ENCODE assay signal across 8 cellular contexts in genomic region chr2:127701651-127702394, GRCh38. TPM values are rescaled to one million over a fixed set of nuclear protein-coding genes. Genes with fewer than 3 reads are reported as not detected.
DNase-seq lines count a peak whose midpoint lies in the region; ATAC-seq and TF ChIP-seq lines count a peak whose summit lies in the region.

No MANE protein-coding gene starts in this region.

- H3K9me2 ChIP-seq in OCI-LY7 (ENCODE audit: insufficient read depth, low read length), result no peaks in the 10 kb centered on the region

- peaks cover 29% of the 10 kb centered on the region; the same call in 1 of the 2 replicates for H3K79me2 ChIP-seq in OCI-LY7 (ENCODE audit: insufficient read depth, low read depth, low read length)

- no TSS peak for BruUV-seq in OCI-LY7 (replicated peaks; lab: Mats Ljungman, UMichigan)

- H4K20me1 ChIP-seq in OCI-LY7 (ENCODE audit: insufficient read depth, low read length), result peaks cover 12% of the 10 kb centered on the region; the same call in 1 of the 2 replicates

- peak overlapping the region; percentile 82 for H3K4me2 ChIP-seq in OCI-LY7 (ENCODE audit: low read length)

- TF ChIP-seq CTCF in OCI-LY7 (conservative IDR thresholded peaks at IDR 0.05; ENCODE audit: low read length), result 0 out of 2 replicates have a peak, but pooled peaks have one; percentile 13

- ATAC-seq in GM21381 (IDR thresholded peaks at IDR 0.05; ENCODE audit: unreplicated experiment), result peak; percentile 47
- ATAC-seq in esophagus mucosa, result peak; percentile 80

- POLR2A ChIA-PET in OCI-LY7 (lab: Charles Lee), result interaction anchor here (0.6 to 1.8 kb wide), 7 partner anchors 45 to 389 kb away, joined by 3 to 7 read pairs (median 3); partner anchors contain the start of gene UGGT1

- H3K27ac ChIP-seq in OCI-LY7 (ENCODE audit: low read depth, low read length, poor library complexity, severe bottlenecking), result peak overlapping the region; percentile 66

- peaks cover 45% of the 10 kb centered on the region for H3K36me3 ChIP-seq in OCI-LY7 (ENCODE audit: insufficient read depth, low read length)

- peak overlapping the region; percentile 69 for H3K4me3 ChIP-seq in OCI-LY7 (ENCODE audit: low read depth, low read length, poor library complexity, severe bottlenecking)

- DNase-seq in DMS 273 (lab: John Stamatoyannopoulos, UW; ENCODE audit: unreplicated experiment), result peak; percentile 90
- DNase-seq in HT1080 (ENCODE audit: low read depth), result peak; percentile 55
- DNase-seq in OCI-LY7 (ENCODE audit: low spot score), result peak; percentile 91
- DNase-seq in activated T-cell treated with anti-CD3 and anti-CD28 coated beads, Interleukin-2, amount 50 U/mL, for 1 hour, result peak; percentile 87
- peak; percentile 78 for DNase-seq in myocyte (ENCODE audit: low read depth)
- DNase-seq in stimulated activated CD8-positive, alpha-beta memory T cell treated with anti-CD3 and anti-CD28 coated beads, Interleukin-7, amount 100 ng/mL, for 48 hours (ENCODE audit: extremely low read depth in 1 of 2, low read depth in 1 of 2), result peak; percentile 56 to 58

- CTCF ChIA-PET in OCI-LY7 (lab: Charles Lee; ENCODE audit: unreplicated experiment), result interaction anchor here (0.6 to 1.1 kb wide), 2 partner anchors 123 to 156 kb away, joined by 3 to 5 read pairs; no protein-coding TSS in a partner anchor

- H3K9me3 ChIP-seq in OCI-LY7 (ENCODE audit: low read length), result no peaks in the 10 kb centered on the region

- intact Hi-C loops in OCI-LY7 (cut with micrococcal nuclease; ENCODE audit: unreplicated experiment), result loop anchor here (1.0 to 5.0 kb wide), 7 partner anchors 47 to 389 kb away; partner anchors contain the start of genes POLR2D, SAP130, UGGT1 and WDR33

- H3K4me1 ChIP-seq in OCI-LY7 (ENCODE audit: insufficient read depth, low read length, poor library complexity, severe bottlenecking), result peaks cover 31% of the 10 kb centered on the region

- H2AFZ ChIP-seq in OCI-LY7 (ENCODE audit: low read length), result no peak overlapping the region; the same call in 1 of the 2 replicates

RNA-seq across cellular contexts. Expression of gene SFT2D3, which starts 0.5 kb away (rescaled TPM):
- 3.6 and 4.7 TPM in 2 replicates for total RNA-seq in HT1080 (2014; rRNA removed; shearing (Covaris generic))
- polyA plus RNA-seq in HT1080 (2015; cell fraction: cytosol; rRNA removed), result 5.6 TPM in 2 replicates
- polyA plus RNA-seq in HT1080 (2015; cell fraction: nucleus; rRNA removed), result 4.1 and 4.3 TPM in 2 replicates
- total RNA-seq in OCI-LY7 (2014; rRNA removed; shearing (Covaris generic)), result 11.0 and 14.3 TPM in 2 replicates
- 7.6 and 9.4 TPM in 2 replicates for total RNA-seq in OCI-LY7 (2022)
- total RNA-seq in esophagus mucosa, result 3.6 TPM
- 8.3 and 10.5 TPM in 2 replicates for total RNA-seq in myocyte
- polyA plus RNA-seq in myocyte (2012), result not detected

RNA-seq across cellular contexts. Expression of gene LIMS2, which starts 26.5 kb away (rescaled TPM):
- total RNA-seq in HT1080 (2014; rRNA removed; shearing (Covaris generic)), result 0.26 and 0.47 TPM in 2 replicates
- polyA plus RNA-seq in HT1080 (2015; cell fraction: cytosol; rRNA removed), result 0.79 and 0.96 TPM in 2 replicates
- polyA plus RNA-seq in HT1080 (2015; cell fraction: nucleus; rRNA removed), result 0.23 and 0.53 TPM in 2 replicates
- 0.44 and 1.6 TPM in 2 replicates for total RNA-seq in OCI-LY7 (2014; rRNA removed; shearing (Covaris generic))
- total RNA-seq in OCI-LY7 (2022) (24.4 and 24.9 TPM in 2 replicates), esophagus mucosa (6.0 TPM), myocyte (6.9 and 8.8 TPM in 2 replicates)
- 121 TPM for polyA plus RNA-seq in myocyte (2012)

RNA-seq across cellular contexts. Expression of gene GPR17, which starts 55.9 kb away (rescaled TPM):
- total RNA-seq in HT1080 (2014; rRNA removed; shearing (Covaris generic)), result not detected in 2 replicates
- not detected in 2 replicates for polyA plus RNA-seq in HT1080 (2015; cell fraction: cytosol; rRNA removed)
- not detected in 2 replicates for polyA plus RNA-seq in HT1080 (2015; cell fraction: nucleus; rRNA removed)
- 0.22 TPM in 1 of 2 replicates, not detected in the other for total RNA-seq in OCI-LY7 (2014; rRNA removed; shearing (Covaris generic))
- total RNA-seq in OCI-LY7 (2022) (not detected in 2 replicates), esophagus mucosa (not detected), myocyte (not detected in 2 replicates)
- 6.5 TPM for polyA plus RNA-seq in myocyte (2012)

Comparison
In these comparisons a context has a peak if more than half of its experiments do, and no peak if none do; other contexts are left out.
1. Peak in every context shown above with its lines: DNase-seq, ATAC-seq, H3K4me3 ChIP-seq and H3K27ac ChIP-seq.